ENCODE assay signal across 1 cellular context in genomic region chr9:81844131-81844567, GRCh38.
TF ChIP-seq lines count a peak whose summit lies in the region.

No MANE protein-coding gene starts in this region.

TF ChIP-seq in HEK293, 187 proteins besides CTCF, POLR2A, EP300 and RAD21 (continued from another document):
- TF ChIP-seq PRDM4 (tag by site-specific recombination; IDR thresholded peaks at IDR 0.05) (no peak), ZNF121 (tag by site-specific recombination; IDR thresholded peaks at IDR 0.05) (no peak), ZNF549 (tag by site-specific recombination; IDR thresholded peaks at IDR 0.05) (no peak), ZNF416 (tag by site-specific recombination; IDR thresholded peaks at IDR 0.05) (no peak), ZNF302 (tag by site-specific recombination; IDR thresholded peaks at IDR 0.05; ENCODE audit: low read depth) (no peak), ZNF571 (tag by site-specific recombination; IDR thresholded peaks at IDR 0.05) (no peak), ZNF610 (tag by site-specific recombination; IDR thresholded peaks at IDR 0.05; ENCODE audit: borderline replicate concordance) (no peak), ZNF391 (tag by site-specific recombination; IDR thresholded peaks at IDR 0.05; ENCODE audit: borderline replicate concordance, low read depth) (no peak)
